In the genomic region with DNA sequence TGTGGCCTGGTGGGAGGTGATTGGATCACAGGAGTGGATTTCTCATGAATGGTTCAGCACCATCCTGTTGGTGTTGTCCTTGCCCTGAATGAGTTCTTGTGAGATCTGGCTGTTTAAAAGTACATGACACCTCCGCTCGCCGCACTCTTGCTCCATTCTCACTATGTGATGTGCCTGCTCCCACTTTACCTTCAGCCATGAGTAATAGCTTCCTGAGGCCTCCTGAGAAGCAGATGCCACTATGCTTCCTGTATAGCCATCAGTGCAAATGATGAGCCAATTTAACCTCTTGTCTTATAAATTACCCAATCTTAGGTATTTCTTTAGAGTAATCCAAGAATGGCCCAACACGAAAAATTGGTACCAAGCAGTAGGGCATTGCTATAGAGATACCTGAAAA, we compare ENCODE assay signal across 16 cellular contexts. TPM values are rescaled to one million over a fixed set of nuclear protein-coding genes. Genes with fewer than 3 reads are reported as not detected.
DNase-seq lines count a peak whose midpoint lies in the region; TF ChIP-seq lines count a peak whose summit lies in the region.
"Had no signal": no experiment of that assay in that cellular context is flagged by ENCODE, and none has a peak within 500 bp of the region (broad histone marks: within the 10 kb centered on the region; RNA-seq: fewer than 3 reads in every experiment).

No MANE protein-coding gene starts in this region.

- TF ChIP-seq POLR2A in spleen (IDR thresholded peaks at IDR 0.05): no peak

- DNase-seq in NCI-H82 (lab: John Stamatoyannopoulos, UW) (peak; percentile 21), NCI-H82 treated with DMSO at 0.1 percent for 48 hours (lab: John Stamatoyannopoulos, UW; ENCODE audit: unreplicated experiment) (no peak), spleen (no peak), hippocampal formation (lab: John Stamatoyannopoulos, UW) (no peak)
- peak; percentile 8 for DNase-seq in activated naive CD4-positive, alpha-beta T cell treated with anti-CD3 and anti-CD28 coated beads for 36 hours
- DNase-seq in activated naive CD4-positive, alpha-beta T cell (lab: John Stamatoyannopoulos, UW): no peak
- DNase-seq: 8988T; Calu3; CD8-positive, alpha-beta T cell; DMS79 treated with DMSO at 0.1 percent for 48 hours; GF-D8; H9 had no signal

- 84 to 95% (median 87%) methylated on average over 4 of the region's 4 CpGs for WGBS in spleen, 5 donors

- H3K9me3 ChIP-seq in mucosa of rectum (ENCODE audit: control insufficient read depth in 2 of 2, low read length in 2 of 2) (no peaks in the 10 kb centered on the region), spleen (no peaks in the 10 kb centered on the region)

- H3K27ac Mint-ChIP-seq in activated naive CD4-positive, alpha-beta T cell treated with anti-CD3 and anti-CD28 coated beads for 36 hours: no peak overlapping the region
- H3K27ac Mint-ChIP-seq: B cell; CD8-positive, alpha-beta T cell; H9 had no signal

- H3K36me3 ChIP-seq in mucosa of rectum (ENCODE audit: control insufficient read depth in 2 of 2, insufficient read depth in 2 of 2, low read length in 2 of 2): no peaks in the 10 kb centered on the region
- no peaks in the 10 kb centered on the region for H3K36me3 ChIP-seq in spleen

- H3K4me3 Mint-ChIP-seq in activated naive CD4-positive, alpha-beta T cell treated with anti-CD3 and anti-CD28 coated beads for 36 hours: no peak overlapping the region
- H3K4me3 Mint-ChIP-seq: B cell; CD8-positive, alpha-beta T cell; H9 had no signal

- H3K27ac ChIP-seq in mucosa of rectum (ENCODE audit: low read depth in 2 of 2, low read length in 2 of 2) (peak overlapping the region; percentile 40 to 59), spleen (no peak overlapping the region)
- H3K27ac ChIP-seq: BLaER1 treated with 17β-estradiol and CSF1 and Interleukin-3, amounts not matched to agents 10 nM and 100 nM; HL-60 had no signal

- no peaks in the 10 kb centered on the region for H3K27me3 Mint-ChIP-seq in activated naive CD4-positive, alpha-beta T cell treated with anti-CD3 and anti-CD28 coated beads for 36 hours (ENCODE audit: low read depth)
- H3K27me3 Mint-ChIP-seq: B cell had no signal

- no peak for TF ChIP-seq CTCF in spleen (IDR thresholded peaks at IDR 0.05 in 8 of 11, conservative IDR thresholded peaks at IDR 0.05 in 3 of 11)

- H3K4me1 Mint-ChIP-seq in activated naive CD4-positive, alpha-beta T cell treated with anti-CD3 and anti-CD28 coated beads for 36 hours (ENCODE audit: low read depth): peaks cover 14% of the 10 kb centered on the region

- H3K36me3 Mint-ChIP-seq in activated naive CD4-positive, alpha-beta T cell treated with anti-CD3 and anti-CD28 coated beads for 36 hours (ENCODE audit: low read depth): peaks cover 8% of the 10 kb centered on the region
- H3K36me3 Mint-ChIP-seq: CD8-positive, alpha-beta T cell had no signal

- intact Hi-C loops in activated naive CD4-positive, alpha-beta T cell treated with anti-CD3 and anti-CD28 coated beads for 36 hours (cut with micrococcal nuclease): no loop called here
- intact Hi-C loops in spleen (cut with DNase I; ENCODE audit: low total_unique reads): no loop called here

- no peak overlapping the region for H3K9ac ChIP-seq in mucosa of rectum (ENCODE audit: low read depth in 1 of 2, low read length in 2 of 2)
- H3K9ac ChIP-seq: BLaER1 treated with 17β-estradiol and CSF1 and Interleukin-3, amounts not matched to agents 10 nM and 100 nM had no signal

- CTCF ChIA-PET in activated naive CD4-positive, alpha-beta T cell treated with anti-CD3 and anti-CD28 coated beads for 36 hours (lab: Charles Lee): no interaction called here

- H3K4me3 ChIP-seq in mucosa of rectum (ENCODE audit: low read length in 2 of 2) (no peak overlapping the region), spleen (no peak overlapping the region)
- H3K4me3 ChIP-seq: BLaER1 treated with 17β-estradiol and CSF1 and Interleukin-3, amounts not matched to agents 10 nM and 100 nM had no signal

- H3K9me3 Mint-ChIP-seq in activated naive CD4-positive, alpha-beta T cell treated with anti-CD3 and anti-CD28 coated beads for 36 hours: no peaks in the 10 kb centered on the region
- H3K9me3 Mint-ChIP-seq: CD8-positive, alpha-beta T cell; H9 had no signal

- no peaks in the 10 kb centered on the region for H3K27me3 ChIP-seq in mucosa of rectum (ENCODE audit: control insufficient read depth in 2 of 2, insufficient read depth in 2 of 2, low read length in 2 of 2)
- H3K27me3 ChIP-seq in spleen (replicated peaks in 1 of 7): no peaks in the 10 kb centered on the region
- H3K27me3 ChIP-seq: BLaER1 treated with 17β-estradiol and CSF1 and Interleukin-3, amounts not matched to agents 10 nM and 100 nM had no signal

- H3K4me1 ChIP-seq in mucosa of rectum (ENCODE audit: control insufficient read depth in 2 of 2, insufficient read depth in 2 of 2, low read length in 2 of 2): peaks cover 5 to 23% of the 10 kb centered on the region in 2 donors
- peaks cover 2 to 27% (median 13%) of the 10 kb centered on the region in 6 donors for H3K4me1 ChIP-seq in spleen

RNA-seq across cellular contexts. Expression of a gene that starts 34.5 kb away (rescaled TPM):
- total RNA-seq in activated naive CD4-positive, alpha-beta T cell treated with anti-CD3 and anti-CD28 coated beads for 36 hours: 1 to 10 TPM; 5.1 to 5.6 TPM
- 10 to 100 TPM; 14.6 to 30.1 (median 22.1) TPM for total RNA-seq in spleen
- polyA plus RNA-seq in spleen: 1 to 10 TPM; 3.0 to 4.9 (median 3.7) TPM

Comparison
In these comparisons a context has a peak if more than half of its experiments do, and no peak if none do; other contexts are left out.
1. DNase-seq: peak in NCI-H82 (single experiment) and activated naive CD4-positive, alpha-beta T cell treated with anti-CD3 and anti-CD28 coated beads for 36 hours (single experiment); none in NCI-H82 treated with DMSO at 0.1 percent for 48 hours (single experiment), activated naive CD4-positive, alpha-beta T cell (0 of 4), spleen (single experiment) and hippocampal formation (0 of 2).
2. H3K27ac ChIP-seq: peak in mucosa of rectum (2 of 2); none in spleen (0 of 8).